8 cellular contexts compared by ENCODE assay signal in the genomic region with DNA sequence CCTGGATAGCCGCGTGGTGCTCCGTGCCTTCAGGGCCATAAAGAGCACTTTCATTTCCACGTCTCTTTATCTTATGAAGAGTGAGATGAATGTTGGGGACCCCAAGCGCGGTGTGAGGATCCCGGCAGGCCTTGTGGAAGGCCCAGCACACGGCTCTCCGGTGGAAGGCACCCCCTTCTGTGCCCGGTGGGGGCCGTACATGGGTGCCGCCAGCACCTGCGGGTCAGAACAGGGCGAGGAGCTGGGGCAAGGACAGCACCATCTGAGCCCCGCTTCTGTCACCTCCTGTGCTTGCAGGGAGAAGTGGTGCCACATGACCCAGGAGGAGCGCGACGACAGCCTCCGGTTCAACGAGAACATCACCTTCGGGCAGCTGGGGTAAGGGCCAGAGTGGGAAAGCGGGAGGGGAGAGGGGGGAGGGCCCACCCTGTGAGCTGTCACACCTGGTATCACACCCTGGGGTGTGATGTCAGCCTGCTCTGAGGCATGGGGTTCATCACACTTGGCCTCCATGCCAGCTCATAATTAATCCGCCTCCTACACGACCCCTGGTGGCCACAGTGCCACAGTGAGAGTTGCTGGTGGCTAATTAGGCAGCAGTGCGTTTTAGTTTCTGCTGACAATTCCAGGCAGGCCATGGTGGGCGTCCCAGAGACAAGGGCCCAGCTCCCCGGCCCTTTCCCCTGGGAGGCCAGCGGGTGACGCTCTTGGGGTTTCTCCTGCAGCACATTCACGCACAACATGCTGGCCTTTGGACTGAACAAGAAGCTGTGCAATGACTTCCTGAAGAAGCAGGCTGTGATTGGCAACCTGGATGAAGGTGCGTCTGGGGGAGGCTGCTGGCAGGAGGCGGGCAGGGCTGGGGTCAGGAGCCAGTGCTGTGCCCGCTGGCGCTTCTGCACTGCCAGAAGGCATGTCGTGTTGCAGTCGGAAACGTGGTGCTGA. TPM values are rescaled to one million over a fixed set of nuclear protein-coding genes. Genes with fewer than 3 reads are reported as not detected.
DNase-seq lines count a peak whose midpoint lies in the region; ATAC-seq and TF ChIP-seq lines count a peak whose summit lies in the region.

No MANE protein-coding gene starts in this region.

- 0 out of 2 replicates have a peak overlapping the region, but pooled peaks have one; percentile 23 for H2AFZ ChIP-seq in OCI-LY3 (ENCODE audit: low read depth, low read length)

- H3K27ac Mint-ChIP-seq in neural crest cell (ENCODE audit: unreplicated experiment): no peak overlapping the region

- peaks cover 4% of the 10 kb centered on the region for H3K27me3 Mint-ChIP-seq in neural crest cell (ENCODE audit: low read depth)

- TF ChIP-seq CTCF in OCI-LY3 (IDR thresholded peaks at IDR 0.05; ENCODE audit: low read depth, low read length): peak; percentile 60
- peak; percentile 72 for TF ChIP-seq CTCF in neural crest cell (conservative IDR thresholded peaks at IDR 0.05)

- no peaks in the 10 kb centered on the region for H3K36me3 ChIP-seq in OCI-LY3 (replicated peaks; ENCODE audit: low read depth, low read length)

- H3K36me3 Mint-ChIP-seq in neural crest cell (ENCODE audit: low read depth): no peaks in the 10 kb centered on the region

- no peaks in the 10 kb centered on the region for H4K20me1 ChIP-seq in OCI-LY3 (ENCODE audit: insufficient read depth, low read length)

- H3K27ac ChIP-seq in OCI-LY3 (ENCODE audit: low read length) (no peak overlapping the region), substantia nigra (ENCODE audit: low read depth, low read length, poor library complexity, severe bottlenecking) (no peak overlapping the region)

- H3K9ac ChIP-seq in OCI-LY3 (ENCODE audit: low read length): no peak overlapping the region

- no peaks in the 10 kb centered on the region for H3K9me3 Mint-ChIP-seq in neural crest cell

- H3K4me1 ChIP-seq in OCI-LY3 (ENCODE audit: low read length): peaks cover 8% of the 10 kb centered on the region

- no peak overlapping the region for H3K4me3 ChIP-seq in OCI-LY3 (ENCODE audit: low read length)

- H3K79me2 ChIP-seq in OCI-LY3 (ENCODE audit: low read length): no peaks in the 10 kb centered on the region

- no peaks in the 10 kb centered on the region for H3K9me3 ChIP-seq in OCI-LY3 (ENCODE audit: insufficient read depth, low read length)

- H3K27me3 ChIP-seq in OCI-LY3 (ENCODE audit: low read depth, low read length): peaks cover 11% of the 10 kb centered on the region

- peak overlapping the region; percentile 41 for H3K4me3 Mint-ChIP-seq in neural crest cell

- ATAC-seq in HG02938 (IDR thresholded peaks at IDR 0.05; ENCODE audit: unreplicated experiment): peak; percentile 49
- no peak for ATAC-seq in HG02571 (IDR thresholded peaks at IDR 0.05; ENCODE audit: unreplicated experiment)

- peaks cover 43% of the 10 kb centered on the region for H3K4me1 Mint-ChIP-seq in neural crest cell

- peak; percentile 78 for DNase-seq in DMS53 (lab: John Stamatoyannopoulos, UW)
- DNase-seq in activated T-cell treated with anti-CD3 and anti-CD28 coated beads for 24 hours (ENCODE audit: low read depth): peak; percentile 70
- DNase-seq in fibroblast of gingiva (ENCODE audit: low read depth): peak; percentile 44
- DNase-seq in neural crest cell (ENCODE audit: low read depth, low spot score): peak; percentile 68
- DNase-seq in substantia nigra (lab: John Stamatoyannopoulos, UW): peak in 29 of 49 donors; percentile 9 to 88 (median 36)

- peak overlapping the region; percentile 29; the same call in 1 of the 2 replicates for H3K4me2 ChIP-seq in OCI-LY3 (ENCODE audit: low read length)

RNA-seq across cellular contexts. Expression of gene CIBAR2, which starts 25.7 kb away (rescaled TPM):
- total RNA-seq in neural crest cell: not detected in 2 replicates

RNA-seq across cellular contexts. Expression of gene KIAA0513, which starts 59.0 kb away (rescaled TPM):
- total RNA-seq in neural crest cell: 10.3 TPM in 2 replicates
